In genomic region chr4:141654098-141654497, GRCh38 we compare ENCODE assay signal across 9 cellular contexts. TPM values are rescaled to one million over a fixed set of nuclear protein-coding genes. Genes with fewer than 3 reads are reported as not detected.
DNase-seq lines count a peak whose midpoint lies in the region; ATAC-seq and TF ChIP-seq lines count a peak whose summit lies in the region.
"Had no signal": no experiment of that assay in that cellular context is flagged by ENCODE, and none has a peak within 500 bp of the region (broad histone marks: within the 10 kb centered on the region; RNA-seq: fewer than 3 reads in every experiment).

No MANE protein-coding gene starts in this region.

- TF ChIP-seq CTCF in AG04450 (IDR thresholded peaks at IDR 0.05; ENCODE audit: low read depth, low read length), result peak; percentile 46

- no peak for DNase-seq in AG04450 (ENCODE audit: low read depth, low spot score)
- peak; percentile 36 for DNase-seq in HEK293T (ENCODE audit: extremely low spot score)
- peak; percentile 57 for DNase-seq in astrocyte of the hippocampus (ENCODE audit: low read depth, low spot score)
- DNase-seq in left kidney (ENCODE audit: low read depth, low spot score), result peak; percentile 40
- no peak for DNase-seq in stimulated activated CD8-positive, alpha-beta memory T cell treated with anti-CD3 and anti-CD28 coated beads, Interleukin-4, amount 100 ng/mL, for 48 hours
- DNase-seq: DMS79 had no signal

- H3K9me3 ChIP-seq in AG04450 (ENCODE audit: control insufficient read depth, insufficient read depth, low read length), result no peaks in the 10 kb centered on the region

- no peak for ATAC-seq in HG02970 (IDR thresholded peaks at IDR 0.05; ENCODE audit: low FRiP score, unreplicated experiment)
- no peak for ATAC-seq in HG03460 (IDR thresholded peaks at IDR 0.05; ENCODE audit: unreplicated experiment)
- ATAC-seq in HG02981 (IDR thresholded peaks at IDR 0.05; ENCODE audit: unreplicated experiment), result no peak

- POLR2A ChIA-PET in AG04450 (lab: Yijun Ruan, JAX), result no interaction called here
- POLR2A ChIA-PET in HEK293T (lab: Yijun Ruan, JAX), result no interaction called here

- CTCF ChIA-PET in AG04450 (lab: Charles Lee) (interaction anchor here (0.5 to 4.2 kb wide), 8 partner anchors 10 to 347 kb away, joined by 3 to 23 read pairs (median 4); no protein-coding TSS in a partner anchor), HEK293T (lab: Yijun Ruan, JAX) (interaction anchor here (0.5 to 1.0 kb wide), 7 partner anchors 10 to 348 kb away, joined by 3 to 4 read pairs (median 3); no protein-coding TSS in a partner anchor)

- no peak overlapping the region for H3K27ac ChIP-seq in AG04450 (ENCODE audit: low read depth, low read length)

- H3K27me3 ChIP-seq in AG04450 (ENCODE audit: control insufficient read depth, insufficient read depth, low read length), result no peaks in the 10 kb centered on the region

- no peak overlapping the region for H3K4me3 ChIP-seq in AG04450 (ENCODE audit: low read depth, low read length)

TF ChIP-seq in HEK293T, 16 proteins besides CTCF, POLR2A, EP300 and RAD21:
- TF ChIP-seq ARNT (IDR thresholded peaks at IDR 0.05) (no peak), CTBP1 (IDR thresholded peaks at IDR 0.05; ENCODE audit: borderline replicate concordance) (no peak), FOXA1 (IDR thresholded peaks at IDR 0.05) (no peak), SUZ12 (IDR thresholded peaks at IDR 0.05) (no peak), NFRKB (IDR thresholded peaks at IDR 0.05) (no peak), L3MBTL2 (conservative IDR thresholded peaks at IDR 0.05) (no peak), BHLHE40 (IDR thresholded peaks at IDR 0.05; ENCODE audit: borderline replicate concordance) (no peak), SP1 (IDR thresholded peaks at IDR 0.05) (no peak), FOXM1 (IDR thresholded peaks at IDR 0.05; ENCODE audit: borderline replicate concordance) (no peak), ELF4 (IDR thresholded peaks at IDR 0.05) (no peak), ZNF384 (IDR thresholded peaks at IDR 0.05) (no peak), LEF1 (IDR thresholded peaks at IDR 0.05; ENCODE audit: borderline replicate concordance) (no peak), PKNOX1 (IDR thresholded peaks at IDR 0.05) (no peak), TARDBP (IDR thresholded peaks at IDR 0.05) (no peak), HDGF (IDR thresholded peaks at IDR 0.05; ENCODE audit: borderline replicate concordance) (no peak), FOXK2 (IDR thresholded peaks at IDR 0.05) (no peak)
TF ChIP-seq in HEK293T: peak in this region for 0.

RNA-seq across cellular contexts. Expression of gene IL15, which starts 17.7 kb away (rescaled TPM):
- 7.6 and 10.9 TPM in 2 replicates for polyA plus RNA-seq in AG04450 (2011; rRNA removed)
- polyA minus RNA-seq in AG04450 (2011; rRNA and poly(A)+ RNA removed), result 6.5 and 6.6 TPM in 2 replicates

Comparison
In these comparisons a context has a peak if more than half of its experiments do, and no peak if none do; other contexts are left out.
1. DNase-seq: peak in HEK293T (single experiment), astrocyte of the hippocampus (single experiment) and left kidney (single experiment); none in AG04450 (single experiment) and stimulated activated CD8-positive, alpha-beta memory T cell treated with anti-CD3 and anti-CD28 coated beads, Interleukin-4, amount 100 ng/mL, for 48 hours (single experiment).